In the genomic region with DNA sequence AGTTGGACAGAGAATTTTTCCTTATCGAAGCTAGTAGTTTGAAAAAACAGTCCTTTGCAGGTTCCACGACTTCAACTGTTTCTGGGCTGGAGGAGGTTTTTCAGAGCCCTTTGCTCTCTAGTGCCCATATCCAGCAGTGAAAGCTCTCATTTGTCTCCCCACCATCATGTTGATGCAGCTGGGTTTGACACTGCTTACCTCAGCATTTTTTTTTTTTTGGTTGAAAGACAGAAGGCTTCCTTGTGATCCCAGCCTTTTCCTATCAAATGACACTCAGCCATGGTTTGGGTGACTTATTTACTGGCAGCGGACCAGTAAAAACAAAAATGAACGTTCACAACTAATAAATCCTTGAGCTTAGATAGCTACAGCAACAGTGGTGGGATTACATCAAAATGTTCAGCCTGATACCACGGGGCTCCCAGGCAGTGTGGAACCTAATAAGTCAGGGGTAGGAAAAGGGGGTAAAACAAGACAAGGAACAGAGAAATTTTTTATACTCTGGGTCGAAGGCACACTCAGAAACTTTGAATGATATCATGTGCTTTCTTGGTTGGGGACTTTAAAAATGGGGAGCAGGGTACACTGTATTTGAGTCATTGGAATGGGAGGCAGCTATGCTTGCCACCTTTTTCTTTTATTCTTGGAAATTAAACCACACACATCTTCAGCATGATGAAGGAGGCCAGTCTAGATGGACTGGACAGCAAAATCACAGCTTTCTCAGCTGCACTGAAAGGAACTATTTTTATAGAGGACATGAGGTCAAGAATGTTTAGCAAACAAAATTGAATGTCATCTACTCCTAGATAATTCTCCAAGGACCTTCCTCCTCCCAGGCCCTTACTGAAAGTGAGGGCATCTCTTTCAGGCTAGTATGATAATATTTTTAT, we compare ENCODE assay signal across 1 cellular context.
TF ChIP-seq lines count a peak whose summit lies in the region.

No MANE protein-coding gene starts in this region.

TF ChIP-seq in H1, 55 proteins besides CTCF, POLR2A, EP300 and RAD21:
- no peak for TF ChIP-seq TAF1 (IDR thresholded peaks at IDR 0.05; ENCODE audit: low read depth, low read length)
- TF ChIP-seq SP1 (IDR thresholded peaks at IDR 0.05; ENCODE audit: low read depth, low read length), result no peak
- peak; percentile 85 for TF ChIP-seq MAFK (IDR thresholded peaks at IDR 0.05; ENCODE audit: low read depth, low read length)
- TF ChIP-seq RNF2 (IDR thresholded peaks at IDR 0.05; ENCODE audit: borderline replicate concordance, low read depth, low read length, missing control alignments, poor library complexity, severe bottlenecking), result no peak
TF ChIP-seq in H1: peak in this region for 1.
